Comparison of ENCODE assay signal across 8 cellular contexts in genomic region chr5:6576861-6577501, GRCh38.
DNase-seq lines count a peak whose midpoint lies in the region; ATAC-seq, FAIRE-seq and TF ChIP-seq lines count a peak whose summit lies in the region.

No MANE protein-coding gene starts in this region.

- TF ChIP-seq CTCF in AG10803 (conservative IDR thresholded peaks at IDR 0.05; ENCODE audit: low read length) (peak; percentile 73), coronary artery (IDR thresholded peaks at IDR 0.05) (no peak)

- no peak overlapping the region for H3K27ac ChIP-seq in coronary artery

- peak; percentile 68 for FAIRE-seq in GM19239 (lab: Jason Lieb, UNC)

- DNase-seq in AG10803 (ENCODE audit: low read depth) (peak; percentile 67), GM19239 (ENCODE audit: insufficient read length, low spot score) (peak; percentile 47), NCI-H2227 treated with DMSO at 0.1 percent for 48 hours (lab: John Stamatoyannopoulos, UW) (peak; percentile 35), astrocyte of the hippocampus (ENCODE audit: low read depth, low spot score) (peak; percentile 73), iris pigment epithelial cell (ENCODE audit: low read depth) (peak; percentile 70), coronary artery (ENCODE audit: low spot score) (no peak)

- H3K4me3 ChIP-seq in AG10803 (ENCODE audit: low read length), result no peak overlapping the region
- H3K4me3 ChIP-seq in coronary artery, result no peak overlapping the region

- no peak for ATAC-seq in HG03095 (IDR thresholded peaks at IDR 0.05; ENCODE audit: unreplicated experiment)
- ATAC-seq in GM18870 (IDR thresholded peaks at IDR 0.05; ENCODE audit: unreplicated experiment), result no peak
